Comparison of ENCODE assay signal across 8 cellular contexts in genomic region chr7:20514364-20514763, GRCh38.
DNase-seq lines count a peak whose midpoint lies in the region; ATAC-seq, FAIRE-seq and TF ChIP-seq lines count a peak whose summit lies in the region.

No MANE protein-coding gene starts in this region.

- CTCF ChIA-PET in WTC11 (lab: Charles Lee) = interaction anchor here (1.0 to 1.5 kb wide), 3 partner anchors 25 to 138 kb away, joined by 3 read pairs; no protein-coding TSS in a partner anchor

- TF ChIP-seq POLR2A in H54 (IDR thresholded peaks at IDR 0.05; ENCODE audit: low read depth, low read length) (no peak), esophagus squamous epithelium (IDR thresholded peaks at IDR 0.05) (no peak)

- H3K27me3 ChIP-seq in bronchial epithelial cell (ENCODE audit: control insufficient read depth, insufficient read depth, low read length) (no peaks in the 10 kb centered on the region), pancreas (no peaks in the 10 kb centered on the region), esophagus squamous epithelium (no peaks in the 10 kb centered on the region)

- H3K4me1 ChIP-seq in pancreas (no peaks in the 10 kb centered on the region), esophagus squamous epithelium (peaks cover 0 to 9% (median 0%) of the 10 kb centered on the region in 3 donors)

- H3K36me3 ChIP-seq in bronchial epithelial cell (ENCODE audit: control insufficient read depth, insufficient read depth, low read length) = no peaks in the 10 kb centered on the region
- no peaks in the 10 kb centered on the region for H3K36me3 ChIP-seq in pancreas
- H3K36me3 ChIP-seq in esophagus squamous epithelium = no peaks in the 10 kb centered on the region

- 6 to 15% methylated on average over 2 of the region's 2 CpGs for WGBS in pancreas, 2 donors
- WGBS in esophagus squamous epithelium, 2 donors = 0% methylated on average over 2 of the region's 2 CpGs

- H3K9me3 Mint-ChIP-seq in WTC11 = no peaks in the 10 kb centered on the region

- DNase-seq in H54 (ENCODE audit: insufficient read length, low spot score) (peak; percentile 27), NCI-H446 (lab: John Stamatoyannopoulos, UW) (peak; percentile 98 to 99), bronchial epithelial cell (ENCODE audit: low read depth) (peak; percentile 79), pancreas (peak in 5 of 6 donors; percentile 13 to 62 (median 58)), WTC11 (ENCODE audit: low spot score) (no peak), esophagus squamous epithelium (lab: John Stamatoyannopoulos, UW) (no peak), T-helper 1 cell (no peak)

- peak; percentile 62 to 83 (median 71) for ATAC-seq in pancreas
- no peak for ATAC-seq in WTC11
- no peak for ATAC-seq in GM18520 (IDR thresholded peaks at IDR 0.05; ENCODE audit: unreplicated experiment)

- H3K4me1 Mint-ChIP-seq in WTC11 = 0 out of 2 replicates have a peak, but pooled peaks cover 4% of the 10 kb centered on the region

- FAIRE-seq in H54 (lab: Jason Lieb, UNC) = peak; percentile 100
- FAIRE-seq in bronchial epithelial cell (lab: Jason Lieb, UNC) = no peak
- FAIRE-seq in pancreas (lab: Jason Lieb, UNC) = peak; percentile 56

- no peaks in the 10 kb centered on the region for H3K36me3 Mint-ChIP-seq in WTC11

- TF ChIP-seq CTCF in bronchial epithelial cell (IDR thresholded peaks at IDR 0.05; ENCODE audit: insufficient read depth, low read length, severe bottlenecking) (no peak), pancreas (IDR thresholded peaks at IDR 0.05) (no peak), WTC11 (IDR thresholded peaks at IDR 0.05) (no peak), esophagus squamous epithelium (IDR thresholded peaks at IDR 0.05) (no peak)

- intact Hi-C loops in pancreas (cut with DNase I) (no loop called here), esophagus squamous epithelium (cut with DNase I) (no loop called here)

- H3K4me3 Mint-ChIP-seq in WTC11 = no peak overlapping the region

- H3K27ac ChIP-seq in pancreas (no peak overlapping the region), esophagus squamous epithelium (no peak overlapping the region)

- H3K4me3 ChIP-seq in bronchial epithelial cell (ENCODE audit: low read depth, low read length) (no peak overlapping the region), pancreas (no peak overlapping the region), esophagus squamous epithelium (no peak overlapping the region)

- H3K27ac Mint-ChIP-seq in WTC11 = no peak overlapping the region

- POLR2A ChIA-PET in WTC11 (lab: Charles Lee) = no interaction called here

- H3K9me3 ChIP-seq in pancreas (no peaks in the 10 kb centered on the region), esophagus squamous epithelium (no peaks in the 10 kb centered on the region)

- H3K27me3 Mint-ChIP-seq in WTC11 (ENCODE audit: low read depth) = no peaks in the 10 kb centered on the region

TF ChIP-seq in WTC11, 78 proteins besides CTCF, POLR2A, EP300 and RAD21:
- no peak for TF ChIP-seq SMAD4 (CRISPR knock-in tag; IDR thresholded peaks at IDR 0.05)
- no peak for TF ChIP-seq USF2 (CRISPR knock-in tag; IDR thresholded peaks at IDR 0.05)
- no peak for TF ChIP-seq ARID4B (CRISPR knock-in tag; IDR thresholded peaks at IDR 0.05; ENCODE audit: borderline replicate concordance)
- no peak for TF ChIP-seq PREB (CRISPR knock-in tag; IDR thresholded peaks at IDR 0.05; ENCODE audit: borderline replicate concordance)
- no peak for TF ChIP-seq ZNF425 (CRISPR knock-in tag; conservative IDR thresholded peaks at IDR 0.05)
- no peak for TF ChIP-seq ZNF416 (CRISPR knock-in tag; IDR thresholded peaks at IDR 0.05)
- TF ChIP-seq IRF1 (CRISPR knock-in tag; IDR thresholded peaks at IDR 0.05) = no peak
- no peak for TF ChIP-seq ZNF396 (CRISPR knock-in tag; IDR thresholded peaks at IDR 0.05; ENCODE audit: borderline replicate concordance)
- no peak for TF ChIP-seq ZNF317 (CRISPR knock-in tag; IDR thresholded peaks at IDR 0.05; ENCODE audit: borderline replicate concordance, low read depth)

Comparison
In these comparisons a context has a peak if more than half of its experiments do, and no peak if none do; other contexts are left out.
1. DNase-seq: peak in H54 (single experiment), NCI-H446 (2 of 2), bronchial epithelial cell (single experiment) and pancreas (5 of 6); none in WTC11 (single experiment), esophagus squamous epithelium (single experiment) and T-helper 1 cell (0 of 5).
2. ATAC-seq: peak in pancreas (4 of 4); none in WTC11 (single experiment) and GM18520 (single experiment).